In genomic region chr17:42773290-42774035, GRCh38 we compare ENCODE assay signal across 8 cellular contexts. TPM values are rescaled to one million over a fixed set of nuclear protein-coding genes. Genes with fewer than 3 reads are reported as not detected.
DNase-seq lines count a peak whose midpoint lies in the region; ATAC-seq and TF ChIP-seq lines count a peak whose summit lies in the region.

TSS of gene VPS25 (plus strand) at chr17:42773449. CDS start at chr17:42773476, 27 bp downstream.

- 1 to 2% (median 1%) methylated on average over 37 to 39 of the region's 39 CpGs for WGBS in adipose tissue, 3 donors
- 1% methylated on average over 36 to 39 of the region's 39 CpGs for WGBS in heart left ventricle, 4 donors
- WGBS in transverse colon (ENCODE audit: low coverage in 1 of 2), 2 donors: 0 to 2% methylated on average over 2 to 36 of the region's 39 CpGs

- in situ Hi-C loops in transverse colon (cut with MboI; ENCODE audit: low pct_ligation_motif_present in 1 of 4, low pct_unique_long_range_greater_than_20kb in 1 of 4, low sequenced_read_pairs in 3 of 4): no loop called here

- peak; percentile 90 to 98 (median 97) for ATAC-seq in heart left ventricle

- H3K27me3 Mint-ChIP-seq in Caco-2 (ENCODE audit: insufficient read depth, unreplicated experiment): no peaks in the 10 kb centered on the region

- TSS peak; percentile 72 for BruUV-seq in Caco-2 (replicated peaks; lab: Mats Ljungman, UMichigan)

- DNase-seq in Caco-2 (peak; percentile 84 to 86), H4 (ENCODE audit: low spot score) (peak; percentile 79), NCI-H1436 (lab: John Stamatoyannopoulos, UW) (peak; percentile 88), T follicular helper cell (ENCODE audit: low read depth) (peak; percentile 58), heart left ventricle (peak; percentile 75 to 85 (median 81)), posterior cingulate gyrus (peak; percentile 73 to 97 (median 83)), transverse colon (peak; percentile 84)

- no peaks in the 10 kb centered on the region for H3K9me3 ChIP-seq in Caco-2
- no peaks in the 10 kb centered on the region for H3K9me3 ChIP-seq in heart left ventricle
- no peaks in the 10 kb centered on the region for H3K9me3 ChIP-seq in transverse colon

- no peaks in the 10 kb centered on the region for H3K27me3 ChIP-seq in Caco-2 (replicated peaks; ENCODE audit: control insufficient read depth, insufficient read depth, low read length)
- H3K27me3 ChIP-seq in heart left ventricle: no peaks in the 10 kb centered on the region
- no peaks in the 10 kb centered on the region for H3K27me3 ChIP-seq in transverse colon

- H3K4me3 ChIP-seq in Caco-2 (ENCODE audit: low read depth, low read length) (peak within 1 kb of the TSS; percentile 77), heart left ventricle (peak within 1 kb of the TSS; percentile 47 to 94 (median 84)), transverse colon (peak within 1 kb of the TSS; percentile 60 to 77 (median 72))

- H3K4me3 Mint-ChIP-seq in Caco-2 (ENCODE audit: unreplicated experiment): peak within 1 kb of the TSS; percentile 96

- CTCF ChIA-PET in Caco-2 (lab: Charles Lee): interaction anchor here (0.7 to 2.1 kb wide), 8 partner anchors 10 to 196 kb away, joined by 3 to 18 read pairs (median 4); partner anchors contain the start of genes BECN1 and PSMC3IP

- H3K4me1 Mint-ChIP-seq in Caco-2 (ENCODE audit: low read depth, unreplicated experiment): no peaks in the 10 kb centered on the region

- TF ChIP-seq EP300 in transverse colon (IDR thresholded peaks at IDR 0.05; ENCODE audit: low read depth): no peak

- POLR2A ChIA-PET in Caco-2 (lab: Charles Lee): interaction anchor here (0.7 to 2.0 kb wide), 6 partner anchors 13 to 225 kb away, joined by 5 to 19 read pairs (median 8); partner anchors contain the start of genes BECN1, CNTD1, COA3 and RAMP2

- H3K27ac ChIP-seq in adipose tissue (ENCODE audit: low read depth, low read length) (no peak within 1 kb of the TSS), heart left ventricle (peak within 1 kb of the TSS; percentile 20 to 86 (median 79)), transverse colon (peak within 1 kb of the TSS; percentile 86 to 89 (median 88))

- peak in 1 of 2 donors; percentile 53 for TF ChIP-seq POLR2A in heart left ventricle (IDR thresholded peaks at IDR 0.05)
- TF ChIP-seq POLR2A in transverse colon (IDR thresholded peaks at IDR 0.05): peak; percentile 68

- peaks cover 24% of the 10 kb centered on the region for H3K36me3 Mint-ChIP-seq in Caco-2 (ENCODE audit: insufficient read depth, unreplicated experiment)

- intact Hi-C loops in Caco-2 (cut with micrococcal nuclease; ENCODE audit: unreplicated experiment): no loop called here
- intact Hi-C loops in heart left ventricle (cut with DNase I): loop anchor here in 2 of 10 donors (5.0 to 10.0 kb wide), 2 partner anchors 49 to 51 kb away; partner anchors contain the start of gene BECN1 (in 2 of the 2)
- intact Hi-C loops in posterior cingulate gyrus (cut with DNase I): no loop called here
- intact Hi-C loops in transverse colon (cut with DNase I; ENCODE audit: low total_unique reads): loop anchor here (5.0 kb wide), 1 partner anchor 986 kb away; the partner anchor contains the start of gene JUP

- no peaks in the 10 kb centered on the region for H3K9me3 Mint-ChIP-seq in Caco-2 (ENCODE audit: unreplicated experiment)

- H3K27ac Mint-ChIP-seq in Caco-2 (ENCODE audit: unreplicated experiment): peak within 1 kb of the TSS; percentile 93

- H3K36me3 ChIP-seq in Caco-2 (ENCODE audit: control insufficient read depth, insufficient read depth, low read length) (no peaks in the 10 kb centered on the region), heart left ventricle (peaks cover 0 to 40% (median 33%) of the 10 kb centered on the region in 9 donors), transverse colon (peaks cover 0 to 22% (median 10%) of the 10 kb centered on the region in 4 donors)

- no peak for TF ChIP-seq CTCF in Caco-2 (IDR thresholded peaks at IDR 0.05; ENCODE audit: insufficient read depth in 1 of 2, low read depth in 1 of 2, low read length in 1 of 2, severe bottlenecking in 1 of 2, unreplicated experiment in 1 of 2)
- peak in 6 of 12 donors; percentile 24 to 51 (median 32) for TF ChIP-seq CTCF in heart left ventricle (IDR thresholded peaks at IDR 0.05)
- peak in 1 of 5 experiments; percentile 9 for TF ChIP-seq CTCF in transverse colon (IDR thresholded peaks at IDR 0.05)

- H3K4me1 ChIP-seq in Caco-2: 0 out of 2 replicates have a peak, but pooled peaks cover 3% of the 10 kb centered on the region
- H3K4me1 ChIP-seq in heart left ventricle: peaks cover 0 to 18% (median 9%) of the 10 kb centered on the region in 12 donors
- peaks cover 3 to 27% (median 15%) of the 10 kb centered on the region in 4 donors for H3K4me1 ChIP-seq in transverse colon

RNA-seq across cellular contexts. Expression of gene VPS25, which starts in this region (rescaled TPM):
- total RNA-seq in Caco-2 (2022): 96.0 and 103 TPM in 2 replicates
- 85.2 and 95.4 TPM in 2 replicates for total RNA-seq in H4 (2014; rRNA removed; shearing (Covaris generic))
- 10 to 100 TPM; 52.3 to 64.8 (median 61.2) TPM for polyA plus RNA-seq in adipose tissue
- total RNA-seq in heart left ventricle: 10 to 100 TPM; 32.7 to 50.4 (median 37.9) TPM
- 10 to 100 TPM; 33.1 to 88.4 TPM for polyA plus RNA-seq in heart left ventricle
- total RNA-seq in transverse colon: 100 to 1,000 TPM in 1 of 4 donors, 10 to 100 TPM in 3; 58.3 to 111 (median 79.7) TPM
